10 cellular contexts compared by ENCODE assay signal in genomic region chr19:18435848-18436631, GRCh38. TPM values are rescaled to one million over a fixed set of nuclear protein-coding genes. Genes with fewer than 3 reads are reported as not detected.
A peak's percentile ranks its signal among the peaks of the same experiment; 100 is the strongest.
DNase-seq lines count a peak whose midpoint lies in the region; ATAC-seq, FAIRE-seq and TF ChIP-seq lines count a peak whose summit lies in the region.
"Had no signal": no experiment of that assay in that cellular context is flagged by ENCODE, and none has a peak within 500 bp of the region (broad histone marks: within the 10 kb centered on the region; RNA-seq: fewer than 3 reads in every experiment).

No MANE protein-coding gene starts in this region.

- DNase-seq in NT2/D1 (ENCODE audit: low read depth, low spot score) (no peak), ovary (peak; percentile 36 to 65 (median 56)), GM12892 (ENCODE audit: insufficient read length) (no peak)
- no peak for DNase-seq in central memory CD4-positive, alpha-beta T cell
- DNase-seq: NCI-H2227 treated with DMSO at 0.1 percent for 48 hours had no signal

- H3K36me3 ChIP-seq in DOHH2 (ENCODE audit: control insufficient read depth, low read length) (peaks cover 22% of the 10 kb centered on the region), NT2/D1 (ENCODE audit: insufficient read depth, insufficient read length, low read length) (peaks cover 24% of the 10 kb centered on the region), ovary (no peaks in the 10 kb centered on the region)

- H3K27me3 ChIP-seq in DOHH2 (ENCODE audit: control insufficient read depth, low read length) (no peaks in the 10 kb centered on the region), NT2/D1 (ENCODE audit: insufficient read depth, insufficient read length) (no peaks in the 10 kb centered on the region), ovary (no peaks in the 10 kb centered on the region)

- H3K4me3 Mint-ChIP-seq in dendritic cell treated with granulocyte-macrophage colony-stimulating factor and Interleukin-4, amounts not matched to agents 40 ng/mL and 50 ng/mL, for 4 days, result peak overlapping the region; percentile 57

- H3K9me3 Mint-ChIP-seq in dendritic cell treated with granulocyte-macrophage colony-stimulating factor and Interleukin-4, amounts not matched to agents 40 ng/mL and 50 ng/mL, for 4 days, result no peaks in the 10 kb centered on the region

- H3K4me2 ChIP-seq in DOHH2 (ENCODE audit: low read length), result peak overlapping the region; percentile 97

- H3K36me3 Mint-ChIP-seq in dendritic cell treated with granulocyte-macrophage colony-stimulating factor and Interleukin-4, amounts not matched to agents 40 ng/mL and 50 ng/mL, for 4 days (ENCODE audit: low read depth), result peaks cover 55% of the 10 kb centered on the region

- ATAC-seq in HG02840 (IDR thresholded peaks at IDR 0.05; ENCODE audit: low FRiP score, unreplicated experiment), result no peak

- no peak overlapping the region for H3K27ac ChIP-seq in DOHH2 (ENCODE audit: low read depth, low read length)
- H3K27ac ChIP-seq in ovary, result no peak overlapping the region

- H3K9ac ChIP-seq in NT2/D1 (ENCODE audit: insufficient read length, low read depth), result peak overlapping the region; percentile 78

- peaks cover 58% of the 10 kb centered on the region for H3K27me3 Mint-ChIP-seq in dendritic cell treated with granulocyte-macrophage colony-stimulating factor and Interleukin-4, amounts not matched to agents 40 ng/mL and 50 ng/mL, for 4 days

- no peaks in the 10 kb centered on the region for H4K20me1 ChIP-seq in DOHH2 (ENCODE audit: control insufficient read depth, insufficient read depth, low read depth, low read length)

- TF ChIP-seq CTCF in DOHH2 (IDR thresholded peaks at IDR 0.05; ENCODE audit: low read depth, low read length, poor library complexity, severe bottlenecking) (no peak), ovary (IDR thresholded peaks at IDR 0.05) (no peak)

- no peak for FAIRE-seq in GM12892 (lab: Jason Lieb, UNC)

- peak overlapping the region; percentile 50 for H3K27ac Mint-ChIP-seq in dendritic cell treated with granulocyte-macrophage colony-stimulating factor and Interleukin-4, amounts not matched to agents 40 ng/mL and 50 ng/mL, for 4 days

- intact Hi-C loops in dendritic cell treated with granulocyte-macrophage colony-stimulating factor and Interleukin-4, amounts not matched to agents 40 ng/mL and 50 ng/mL, for 4 days (cut with micrococcal nuclease), result no loop called here
- intact Hi-C loops in ovary (cut with DNase I), result no loop called here

- no peaks in the 10 kb centered on the region for H3K9me2 ChIP-seq in DOHH2 (replicated peaks; ENCODE audit: control insufficient read depth, low read length)

- no peaks in the 10 kb centered on the region for H3K79me2 ChIP-seq in DOHH2 (ENCODE audit: control insufficient read depth, low read length)

- TF ChIP-seq POLR2A in ovary (IDR thresholded peaks at IDR 0.05) (no peak), GM12892 (IDR thresholded peaks at IDR 0.05; ENCODE audit: low read depth, low read length) (no peak)

- H3K4me1 ChIP-seq in DOHH2 (ENCODE audit: control insufficient read depth, low read length) (peaks cover 43% of the 10 kb centered on the region), NT2/D1 (ENCODE audit: insufficient read depth, insufficient read length) (peaks cover 47% of the 10 kb centered on the region), ovary (ENCODE audit: insufficient read depth) (peaks cover 21% of the 10 kb centered on the region)

- no peaks in the 10 kb centered on the region for H3K9me3 ChIP-seq in DOHH2 (ENCODE audit: control insufficient read depth, insufficient read depth, low read length)
- no peaks in the 10 kb centered on the region for H3K9me3 ChIP-seq in NT2/D1 (ENCODE audit: insufficient read depth, low read length)
- H3K9me3 ChIP-seq in ovary, result no peaks in the 10 kb centered on the region
- H3K9me3 ChIP-seq: psoas muscle had no signal

- peaks cover 12% of the 10 kb centered on the region; the same call in 1 of the 2 replicates for H3F3A ChIP-seq in DOHH2 (ENCODE audit: control insufficient read depth, insufficient read depth)

- H3K4me3 ChIP-seq in DOHH2 (ENCODE audit: low read length) (peak overlapping the region; percentile 73; the same call in 1 of the 2 replicates), NT2/D1 (ENCODE audit: insufficient read length, low read depth) (peak overlapping the region; percentile 61), ovary (no peak overlapping the region)

- no peak for TF ChIP-seq EP300 in ovary (IDR thresholded peaks at IDR 0.05)

- H3K4me1 Mint-ChIP-seq in dendritic cell treated with granulocyte-macrophage colony-stimulating factor and Interleukin-4, amounts not matched to agents 40 ng/mL and 50 ng/mL, for 4 days (ENCODE audit: low read depth), result peaks cover 68% of the 10 kb centered on the region

- 80 to 87% (median 82%) methylated on average over 30 to 44 of the region's 44 CpGs for WGBS in ovary, 3 donors

RNA-seq across cellular contexts. Expression of gene ISYNA1, which starts 1.9 kb away (rescaled TPM):
- total RNA-seq in ovary, result 100 to 1,000 TPM in 6 of 7 donors, 10 to 100 TPM in 1; 45.2 to 345 (median 217) TPM
- 100 to 1,000 TPM in 1 of 2 donors, 1 to 10 TPM in 1; 9.6 to 144 TPM for polyA plus RNA-seq in ovary
- polyA plus RNA-seq in GM12892 (2012; ENCODE audit: missing spikeins), result 9.3 TPM

RNA-seq across cellular contexts. Expression of gene SSBP4, which starts 16.8 kb away (rescaled TPM):
- total RNA-seq in ovary, result 100 to 1,000 TPM in 2 of 7 donors, 10 to 100 TPM in 5; 58.9 to 124 (median 88.3) TPM
- polyA plus RNA-seq in ovary, result 10 to 100 TPM in 1 of 2 donors, 1 to 10 TPM in 1; 4.6 to 90.3 TPM
- 24.2 TPM for polyA plus RNA-seq in GM12892 (2012; ENCODE audit: missing spikeins)

RNA-seq across cellular contexts. Expression of gene LRRC25, which starts 38.6 kb away (rescaled TPM):
- 1 to 10 TPM; 1.8 to 9.2 (median 2.4) TPM for total RNA-seq in ovary
- polyA plus RNA-seq in ovary, result 1 to 10 TPM; 1.4 to 3.2 TPM
- polyA plus RNA-seq in GM12892 (2012; ENCODE audit: missing spikeins), result 1.1 TPM
- total RNA-seq: T-helper 2 cell treated with Interferon-gamma antibody and Interleukin-4, amounts not matched to agents 100 ng/mL and 5 ng/mL, for 36 hours had no signal

RNA-seq across cellular contexts. Expression of gene GDF15, which starts 50.1 kb away (rescaled TPM):
- 10 to 100 TPM in 2 of 7 donors, 1 to 10 TPM in 5; 1.5 to 20.9 (median 3.7) TPM for total RNA-seq in ovary
- 1 to 10 TPM in 1 of 2 donors, under 1 TPM in 1; 0.67 to 2.7 TPM for polyA plus RNA-seq in ovary
- polyA plus RNA-seq in GM12892 (2012; ENCODE audit: missing spikeins), result 1.6 TPM
- total RNA-seq: T-helper 2 cell treated with Interferon-gamma antibody and Interleukin-4, amounts not matched to agents 100 ng/mL and 5 ng/mL, for 36 hours had no signal

Comparison
In these comparisons a context has a peak if more than half of its experiments do, and no peak if none do; other contexts are left out.
1. DNase-seq: peak in ovary (5 of 5); none in NT2/D1 (single experiment), central memory CD4-positive, alpha-beta T cell (single experiment) and GM12892 (single experiment).